Comparison of ENCODE assay signal across 7 cellular contexts in the genomic region with DNA sequence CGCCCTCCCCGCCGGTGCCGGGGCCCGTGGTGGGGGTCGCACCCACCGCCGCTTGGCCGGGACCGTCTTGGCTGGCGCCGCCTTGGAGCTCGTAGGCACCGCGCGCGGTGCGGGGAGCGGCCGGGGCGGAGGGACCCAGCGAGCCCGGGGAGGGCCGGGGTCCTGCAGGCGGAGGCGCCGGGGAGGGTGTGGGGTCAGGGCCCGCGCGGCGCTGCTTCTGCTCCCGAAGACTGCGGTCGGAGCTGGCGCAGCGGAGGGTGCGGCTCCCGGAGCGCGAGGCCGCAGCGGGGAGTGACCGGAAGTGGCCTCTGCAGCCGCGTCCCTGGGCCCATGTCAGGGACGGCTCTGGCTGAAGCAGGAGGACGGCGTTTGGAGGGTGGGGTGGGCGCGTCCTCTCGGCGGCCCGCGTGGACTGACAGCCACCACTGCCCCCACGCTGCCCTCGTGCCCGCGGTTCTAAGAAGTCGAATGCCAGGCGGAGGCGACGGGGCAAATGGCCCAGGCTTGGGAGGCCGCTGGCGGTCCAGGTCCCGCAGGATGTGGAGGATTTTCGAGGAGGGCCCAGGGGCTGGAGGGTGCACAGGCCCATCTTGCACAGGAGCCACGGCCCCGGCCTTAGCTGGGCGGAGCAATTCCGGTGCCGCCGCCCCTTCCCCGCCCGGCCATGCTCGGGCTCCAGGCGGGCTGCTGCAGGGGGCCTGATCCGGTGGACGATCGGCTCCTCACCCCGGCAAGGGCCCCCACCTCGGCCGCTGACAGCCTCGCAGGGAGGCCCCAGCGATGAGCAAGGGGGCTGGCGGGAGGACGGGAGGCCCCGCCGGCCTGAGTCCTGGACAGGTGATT. TPM values are rescaled to one million over a fixed set of nuclear protein-coding genes. Genes with fewer than 3 reads are reported as not detected.
DNase-seq lines count a peak whose midpoint lies in the region; ATAC-seq and TF ChIP-seq lines count a peak whose summit lies in the region.

No MANE protein-coding gene starts in this region.

- H3K4me1 ChIP-seq in PC-9 (replicated peaks; ENCODE audit: insufficient read depth), result no peaks in the 10 kb centered on the region
- H3K4me1 ChIP-seq in liver (ENCODE audit: control insufficient read depth in 4 of 4, insufficient read depth in 4 of 4, low read length in 3 of 4), result peaks cover 0 to 24% (median 17%) of the 10 kb centered on the region in 4 donors
- peaks cover 14% of the 10 kb centered on the region for H3K4me1 ChIP-seq in stomach smooth muscle (ENCODE audit: control insufficient read depth, insufficient read depth, low read length)

- CTCF ChIA-PET in PC-9 (lab: Charles Lee), result interaction anchor here (0.6 kb wide), 1 partner anchor 180 kb away, joined by 4 read pairs; no protein-coding TSS in a partner anchor

- H3K4me3 Mint-ChIP-seq in effector memory CD8-positive, alpha-beta T cell, result peak overlapping the region; percentile 35 to 56

- H3K36me3 Mint-ChIP-seq in effector memory CD8-positive, alpha-beta T cell (ENCODE audit: insufficient read depth), result no peaks in the 10 kb centered on the region

- no TSS peak for BruUV-seq in PC-9 (replicated peaks; lab: Mats Ljungman, UMichigan)

- H3K9me3 Mint-ChIP-seq in effector memory CD8-positive, alpha-beta T cell, result no peaks in the 10 kb centered on the region

- POLR2A ChIA-PET in PC-9 (lab: Charles Lee; ENCODE audit: unreplicated experiment), result no interaction called here

- H3K4me3 ChIP-seq in PC-9 (no peak overlapping the region; the same call in 1 of the 2 replicates), liver (ENCODE audit: low read depth in 1 of 3, low read length in 3 of 3) (peak overlapping the region; percentile 50 to 92 (median 72)), stomach smooth muscle (ENCODE audit: low read length in 2 of 2) (peak overlapping the region; percentile 67 to 78)

- peak; percentile 46 for ATAC-seq in GM19023 (IDR thresholded peaks at IDR 0.05; ENCODE audit: unreplicated experiment)
- ATAC-seq in effector memory CD8-positive, alpha-beta T cell (replicated peaks), result peak; percentile 37
- ATAC-seq in HG02623 (IDR thresholded peaks at IDR 0.05; ENCODE audit: unreplicated experiment), result no peak
- no peak for ATAC-seq in HG03565 (IDR thresholded peaks at IDR 0.05; ENCODE audit: unreplicated experiment)

- H3K27ac ChIP-seq in PC-9, result no peak overlapping the region
- H3K27ac ChIP-seq in liver (ENCODE audit: low read depth in 1 of 2, low read length in 2 of 2), result peak overlapping the region; percentile 22 to 65
- peak overlapping the region; percentile 53 for H3K27ac ChIP-seq in stomach smooth muscle (ENCODE audit: low read length)

- no peak for TF ChIP-seq RAD21 in liver (IDR thresholded peaks at IDR 0.05)

- intact Hi-C loops in PC-9 (cut with micrococcal nuclease; ENCODE audit: unreplicated experiment), result no loop called here

- H3K9me2 ChIP-seq in PC-9 (ENCODE audit: insufficient read depth), result no peaks in the 10 kb centered on the region

- H3F3A ChIP-seq in PC-9 (ENCODE audit: insufficient read depth, low read depth), result no peaks in the 10 kb centered on the region

- H3K36me3 ChIP-seq in PC-9 (ENCODE audit: low read depth) (no peaks in the 10 kb centered on the region), liver (ENCODE audit: control insufficient read depth in 4 of 4, insufficient read depth in 3 of 4, low read depth in 1 of 4, low read length in 3 of 4) (no peaks in the 10 kb centered on the region), stomach smooth muscle (ENCODE audit: control insufficient read depth in 2 of 2, insufficient read depth in 2 of 2, low read length in 2 of 2) (peaks cover 0 to 3% of the 10 kb centered on the region in 2 donors)

- H3K27me3 Mint-ChIP-seq in effector memory CD8-positive, alpha-beta T cell, result peaks cover 50 to 74% of the 10 kb centered on the region in 2 donors

- peak overlapping the region; percentile 60 for H3K4me2 ChIP-seq in PC-9

- no peak overlapping the region for H2AFZ ChIP-seq in PC-9

- H3K27me3 ChIP-seq in PC-9 (ENCODE audit: insufficient read depth, low read depth), result peaks cover 8% of the 10 kb centered on the region; the same call in 1 of the 2 replicates
- H3K27me3 ChIP-seq in liver (ENCODE audit: control insufficient read depth in 4 of 4, insufficient read depth in 4 of 4, low read length in 3 of 4), result no peaks in the 10 kb centered on the region
- H3K27me3 ChIP-seq in stomach smooth muscle (ENCODE audit: control insufficient read depth in 1 of 2, insufficient read depth in 2 of 2, low read length in 2 of 2), result no peaks in the 10 kb centered on the region

- no peak overlapping the region for H3K27ac Mint-ChIP-seq in effector memory CD8-positive, alpha-beta T cell

- no peaks in the 10 kb centered on the region for H3K9me3 ChIP-seq in PC-9 (ENCODE audit: insufficient read depth, low read depth)
- H3K9me3 ChIP-seq in liver (ENCODE audit: control insufficient read depth in 4 of 4, low read length in 3 of 4), result no peaks in the 10 kb centered on the region
- no peaks in the 10 kb centered on the region for H3K9me3 ChIP-seq in stomach smooth muscle (ENCODE audit: control insufficient read depth in 2 of 2, low read length in 2 of 2)

- no peaks in the 10 kb centered on the region for H4K20me1 ChIP-seq in PC-9 (ENCODE audit: insufficient read depth)

- H3K4me1 Mint-ChIP-seq in effector memory CD8-positive, alpha-beta T cell (ENCODE audit: low read depth in 2 of 2), result peaks cover 8 to 11% of the 10 kb centered on the region in 2 donors

- WGBS in liver, result 4% methylated on average over 88 of the region's 88 CpGs

- H3K9ac ChIP-seq in liver (ENCODE audit: low read depth in 1 of 2, low read length in 2 of 2) (peak overlapping the region in 1 of 2 donors; percentile 47), stomach smooth muscle (ENCODE audit: low read length in 2 of 2) (peak overlapping the region; percentile 62 to 66)

- TF ChIP-seq CTCF in PC-9 (conservative IDR thresholded peaks at IDR 0.05) (no peak), liver (IDR thresholded peaks at IDR 0.05; ENCODE audit: low read depth, low read length, missing input control) (no peak)

- DNase-seq in PC-9, result peak in 1 of 2 experiments; percentile 59
- no peak for DNase-seq in effector memory CD8-positive, alpha-beta T cell

- H3K79me2 ChIP-seq in PC-9 (ENCODE audit: low read depth), result no peaks in the 10 kb centered on the region

TF ChIP-seq in liver, 16 proteins besides CTCF, POLR2A, EP300 and RAD21:
- TF ChIP-seq FOXA2 (IDR thresholded peaks at IDR 0.05), result no peak
- TF ChIP-seq RXRA (IDR thresholded peaks at IDR 0.05), result no peak
- peak; percentile 68 for TF ChIP-seq YY1 (IDR thresholded peaks at IDR 0.05)
- TF ChIP-seq GABPA (IDR thresholded peaks at IDR 0.05 in 1 of 2, conservative IDR thresholded peaks at IDR 0.05 in 1 of 2), result peak in 1 of 2 donors; percentile 76
- TF ChIP-seq, protein P1, sequence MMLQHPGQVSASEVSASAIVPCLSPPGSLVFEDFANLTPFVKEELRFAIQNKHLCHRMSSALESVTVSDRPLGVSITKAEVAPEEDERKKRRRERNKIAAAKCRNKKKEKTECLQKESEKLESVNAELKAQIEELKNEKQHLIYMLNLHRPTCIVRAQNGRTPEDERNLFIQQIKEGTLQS (IDR thresholded peaks at IDR 0.05), result no peak
- TF ChIP-seq HNF4G (IDR thresholded peaks at IDR 0.05), result no peak

RNA-seq across cellular contexts. Expression of a gene that starts 7.7 kb away (rescaled TPM):
- 5.3 and 7.0 TPM in 2 replicates for total RNA-seq in PC-9 (2021)
- total RNA-seq in liver, result 1 to 10 TPM; 2.3 to 4.2 TPM
- 1 to 10 TPM; 1.2 to 2.2 TPM for polyA plus RNA-seq in liver

RNA-seq across cellular contexts. Expression of a gene that starts 33.2 kb away (rescaled TPM):
- total RNA-seq in PC-9 (2021) (2.4 and 2.5 TPM in 2 replicates), liver (1 to 10 TPM; 1.6 to 2.3 TPM)
- polyA plus RNA-seq in liver, result 1 to 10 TPM in 1 of 2 donors, under 1 TPM in 1; 0.74 to 1.3 TPM

RNA-seq across cellular contexts. Expression of a gene that starts 60.0 kb away (rescaled TPM):
- total RNA-seq in PC-9 (2021), result 9.5 and 10.1 TPM in 2 replicates
- total RNA-seq in liver, result 10 to 100 TPM; 12.1 to 19.7 TPM
- polyA plus RNA-seq in liver, result 1 to 10 TPM; 1.1 to 1.7 TPM

Comparison
In these comparisons a context has a peak if more than half of its experiments do, and no peak if none do; other contexts are left out.
1. ATAC-seq: peak in GM19023 (single experiment) and effector memory CD8-positive, alpha-beta T cell (single experiment); none in HG02623 (single experiment) and HG03565 (single experiment).